Comparison of ENCODE assay signal across 21 cellular contexts in the genomic region with DNA sequence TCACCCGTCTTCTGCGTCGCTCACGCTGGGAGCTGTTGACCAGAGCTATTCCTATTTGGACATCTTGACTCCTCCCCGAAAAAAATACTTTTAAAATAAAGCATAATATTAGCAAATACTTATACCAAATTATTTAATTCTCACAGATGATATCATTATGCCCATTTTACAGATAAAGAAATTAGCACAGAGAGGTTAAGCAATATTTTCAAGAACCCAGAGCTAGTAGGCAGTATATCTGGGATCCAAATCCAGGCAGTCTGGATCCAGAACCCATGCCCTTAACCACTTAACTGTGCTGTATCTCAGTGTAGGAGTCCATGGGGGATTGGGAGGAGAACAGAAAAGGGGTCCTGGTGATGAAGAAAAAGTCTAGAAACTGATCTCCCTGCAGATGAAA. TPM values are rescaled to one million over a fixed set of nuclear protein-coding genes. Genes with fewer than 3 reads are reported as not detected.
A peak's percentile ranks its signal among the peaks of the same experiment; 100 is the strongest.
DNase-seq lines count a peak whose midpoint lies in the region; ATAC-seq and TF ChIP-seq lines count a peak whose summit lies in the region.
"Had no signal": no experiment of that assay in that cellular context is flagged by ENCODE, and none has a peak within 500 bp of the region (broad histone marks: within the 10 kb centered on the region; RNA-seq: fewer than 3 reads in every experiment).

No MANE protein-coding gene starts in this region.

- H3K4me3 Mint-ChIP-seq in CD8-positive, alpha-beta memory T cell = no peak overlapping the region
- H3K4me3 Mint-ChIP-seq: activated CD8-positive, alpha-beta T cell treated with anti-CD3 and anti-CD28 coated beads for 36 hours; stimulated activated memory B cell treated with anti-CD40 and anti-IgM and Interleukin-4, amounts not matched to agents 10 μg/mL and 1 μg/mL and 100 μg/mL, for 72 hours had no signal

- POLR2A ChIA-PET in CD8-positive, alpha-beta memory T cell (lab: Charles Lee) = no interaction called here

- H3K27me3 ChIP-seq in CD8-positive, alpha-beta memory T cell (ENCODE audit: insufficient read depth, low read length, poor library complexity, severe bottlenecking) = no peaks in the 10 kb centered on the region
- H3K27me3 ChIP-seq in HAP-1 (ENCODE audit: low read depth) (peaks cover 5% of the 10 kb centered on the region), SJCRH30 (no peaks in the 10 kb centered on the region), iPS-20b (ENCODE audit: insufficient read depth, low read length) (peaks cover 3% of the 10 kb centered on the region), vagina (no peaks in the 10 kb centered on the region)
- H3K27me3 ChIP-seq: brain microvascular endothelial cell had no signal

- peaks cover 13 to 32% of the 10 kb centered on the region in 2 donors for H3K27me3 Mint-ChIP-seq in CD8-positive, alpha-beta memory T cell

- TF ChIP-seq CTCF in vagina (IDR thresholded peaks at IDR 0.05) = no peak

- no peak for TF ChIP-seq POLR2A in vagina (IDR thresholded peaks at IDR 0.05)

- H3K27ac ChIP-seq in CD8-positive, alpha-beta memory T cell (ENCODE audit: low read depth, low read length) = peak overlapping the region; percentile 51
- H3K27ac ChIP-seq in SJCRH30 (no peak overlapping the region; the same call in 1 of the 2 replicates), iPS-20b (ENCODE audit: low read length) (no peak overlapping the region), vagina (no peak overlapping the region)
- H3K27ac ChIP-seq: brain microvascular endothelial cell, coronary artery, left lung, thoracic aorta had no signal

- H3K9me3 ChIP-seq in CD8-positive, alpha-beta memory T cell (ENCODE audit: low read length) = no peaks in the 10 kb centered on the region
- H3K9me3 ChIP-seq in HAP-1 (no peaks in the 10 kb centered on the region), SJCRH30 (replicated peaks) (no peaks in the 10 kb centered on the region), iPS-20b (ENCODE audit: insufficient read depth, low read depth, low read length) (no peaks in the 10 kb centered on the region), vagina (no peaks in the 10 kb centered on the region)
- H3K9me3 ChIP-seq: left lung, thoracic aorta had no signal

- DNase-seq in CD8-positive, alpha-beta memory T cell = no peak
- DNase-seq in HAP-1 (ENCODE audit: low spot score in 2 of 2) = no peak
- DNase-seq in SJCRH30 = no peak
- no peak for DNase-seq in vagina (ENCODE audit: extremely low spot score in 2 of 2)
- no peak for DNase-seq in activated CD4-positive, CD25-positive, alpha-beta regulatory T cell (lab: John Stamatoyannopoulos, UW)
- DNase-seq: activated CD4-positive, CD25-positive, alpha-beta regulatory T cell treated with anti-CD3 and anti-CD28 coated beads, Interleukin-2, amount 50 U/mL, for 72 hours; activated CD8-positive, alpha-beta T cell treated with anti-CD3 and anti-CD28 coated beads for 36 hours; activated gamma-delta T cell; brain microvascular endothelial cell; DMS 273 treated with DMSO at 0.1 percent for 48 hours; GDM1; left lung; NCI-H1092; NCI-H510A treated with DMSO at 0.1 percent for 48 hours; T1000 had no signal

- ATAC-seq in HG02678 (IDR thresholded peaks at IDR 0.05; ENCODE audit: unreplicated experiment) = no peak
- ATAC-seq in HG03457 (IDR thresholded peaks at IDR 0.05; ENCODE audit: unreplicated experiment) = no peak
- ATAC-seq: activated CD8-positive, alpha-beta T cell treated with anti-CD3 and anti-CD28 coated beads for 36 hours; left lung; stimulated activated memory B cell treated with anti-CD40 and anti-IgM and Interleukin-4, amounts not matched to agents 10 μg/mL and 1 μg/mL and 100 μg/mL, for 72 hours had no signal

- H3K27ac Mint-ChIP-seq in CD8-positive, alpha-beta memory T cell = no peak overlapping the region
- H3K27ac Mint-ChIP-seq: activated CD8-positive, alpha-beta T cell treated with anti-CD3 and anti-CD28 coated beads for 36 hours; stimulated activated memory B cell treated with anti-CD40 and anti-IgM and Interleukin-4, amounts not matched to agents 10 μg/mL and 1 μg/mL and 100 μg/mL, for 72 hours had no signal

- H3K36me3 ChIP-seq in CD8-positive, alpha-beta memory T cell (ENCODE audit: insufficient read depth, low read length) = no peaks in the 10 kb centered on the region
- H3K36me3 ChIP-seq in HAP-1 (replicated peaks) (no peaks in the 10 kb centered on the region), SJCRH30 (no peaks in the 10 kb centered on the region), iPS-20b (ENCODE audit: insufficient read depth, low read depth, low read length) (no peaks in the 10 kb centered on the region), vagina (no peaks in the 10 kb centered on the region)
- H3K36me3 ChIP-seq: brain microvascular endothelial cell, left lung, thoracic aorta had no signal

- H3K4me1 ChIP-seq in CD8-positive, alpha-beta memory T cell (ENCODE audit: insufficient read depth, low read length) = no peaks in the 10 kb centered on the region
- H3K4me1 ChIP-seq in HAP-1 (peaks cover 16% of the 10 kb centered on the region; the same call in 1 of the 2 replicates), SJCRH30 (no peaks in the 10 kb centered on the region), iPS-20b (ENCODE audit: insufficient read depth, low read length) (no peaks in the 10 kb centered on the region; the same call in 1 of the 2 replicates), vagina (no peaks in the 10 kb centered on the region)

- peaks cover 0 to 2% (median 0%) of the 10 kb centered on the region in 5 donors for H3K9me3 Mint-ChIP-seq in CD8-positive, alpha-beta memory T cell
- H3K9me3 Mint-ChIP-seq: activated CD8-positive, alpha-beta T cell treated with anti-CD3 and anti-CD28 coated beads for 36 hours; stimulated activated memory B cell treated with anti-CD40 and anti-IgM and Interleukin-4, amounts not matched to agents 10 μg/mL and 1 μg/mL and 100 μg/mL, for 72 hours had no signal

- H3K36me3 Mint-ChIP-seq in CD8-positive, alpha-beta memory T cell = no peaks in the 10 kb centered on the region
- H3K36me3 Mint-ChIP-seq: stimulated activated memory B cell treated with anti-CD40 and anti-IgM and Interleukin-4, amounts not matched to agents 10 μg/mL and 1 μg/mL and 100 μg/mL, for 72 hours had no signal

- H3K9ac ChIP-seq in iPS-20b (ENCODE audit: low read depth, low read length) = no peak overlapping the region

- no peak overlapping the region for H3K4me3 ChIP-seq in CD8-positive, alpha-beta memory T cell (ENCODE audit: low read length)
- H3K4me3 ChIP-seq in HAP-1 = peak overlapping the region; percentile 35
- H3K4me3 ChIP-seq in SJCRH30 = peak overlapping the region; percentile 77
- peak overlapping the region; percentile 46 for H3K4me3 ChIP-seq in iPS-20b (ENCODE audit: low read length)
- H3K4me3 ChIP-seq in vagina = peak overlapping the region in 1 of 2 donors; percentile 21
- H3K4me3 ChIP-seq: coronary artery, left lung, thoracic aorta had no signal

- CTCF ChIA-PET in CD8-positive, alpha-beta memory T cell (lab: Charles Lee) = no interaction called here

- peaks cover 7 to 13% (median 8%) of the 10 kb centered on the region in 3 donors for H3K4me1 Mint-ChIP-seq in CD8-positive, alpha-beta memory T cell

- in situ Hi-C loops in HAP-1 (cut with MboI; ENCODE audit: low sequenced_read_pairs) = no loop called here

- intact Hi-C loops in vagina (cut with DNase I) = no loop called here

RNA-seq across cellular contexts. Expression of a gene that starts 6.1 kb away (rescaled TPM):
- not detected for total RNA-seq in CD8-positive, alpha-beta memory T cell
- 0.08 TPM for polyA plus RNA-seq in CD8-positive, alpha-beta memory T cell
- 0.05 and 0.16 TPM in 2 replicates for total RNA-seq in SJCRH30 (2014; rRNA removed; shearing (Covaris generic))
- total RNA-seq in vagina = 0.98 TPM

RNA-seq across cellular contexts. Expression of a gene that starts 29.4 kb away (rescaled TPM):
- total RNA-seq in CD8-positive, alpha-beta memory T cell = 10 to 100 TPM; 61.3 to 66.3 TPM
- polyA plus RNA-seq in CD8-positive, alpha-beta memory T cell = 80.2 TPM
- total RNA-seq in SJCRH30 (2014; rRNA removed; shearing (Covaris generic)) = 94.0 and 105 TPM in 2 replicates
- total RNA-seq in vagina = 25.8 TPM
